ENCODE assay signal across 10 cellular contexts in the genomic region with DNA sequence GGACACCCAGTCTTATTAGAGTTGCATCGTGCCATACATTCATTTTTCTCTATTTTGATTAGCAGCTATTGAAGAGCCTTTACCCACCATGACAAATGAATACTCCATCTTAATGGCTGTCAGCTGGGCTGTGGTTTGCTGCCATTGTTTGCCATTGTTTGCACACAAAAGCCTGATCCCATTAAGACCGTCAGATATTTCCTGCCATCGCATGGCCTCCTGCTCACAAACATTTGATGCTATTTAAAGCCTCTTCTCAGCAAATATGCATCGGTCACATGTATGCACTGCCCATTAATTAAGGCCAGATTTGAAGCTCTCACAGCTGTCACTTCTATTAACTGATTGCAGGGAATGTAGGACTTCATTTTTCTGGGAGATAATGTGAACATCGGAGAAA.
DNase-seq lines count a peak whose midpoint lies in the region; ATAC-seq, FAIRE-seq and TF ChIP-seq lines count a peak whose summit lies in the region.
"Had no signal": no experiment of that assay in that cellular context is flagged by ENCODE, and none has a peak within 500 bp of the region (broad histone marks: within the 10 kb centered on the region; RNA-seq: fewer than 3 reads in every experiment).

No MANE protein-coding gene starts in this region.

- no peaks in the 10 kb centered on the region for H3K27me3 ChIP-seq in tibial nerve
- H3K27me3 ChIP-seq: left lung had no signal

- no peak for ATAC-seq in HG03159 (IDR thresholded peaks at IDR 0.05; ENCODE audit: unreplicated experiment)
- ATAC-seq: left lung, psoas muscle had no signal

- peaks cover 0 to 3% (median 0%) of the 10 kb centered on the region in 4 donors for H3K4me1 ChIP-seq in tibial nerve
- H3K4me1 ChIP-seq: psoas muscle had no signal

- no peak for TF ChIP-seq EP300 in tibial nerve (IDR thresholded peaks at IDR 0.05)

- no peak for TF ChIP-seq POLR2A in tibial nerve (IDR thresholded peaks at IDR 0.05)

- 24 to 32% methylated on average over 5 of the region's 5 CpGs for WGBS in tibial nerve, 2 donors

- peak; percentile 71 for DNase-seq in DMS153 treated with DMSO at 0.1 percent for 48 hours (lab: John Stamatoyannopoulos, UW; ENCODE audit: unreplicated experiment)
- peak; percentile 91 for DNase-seq in NCI-H146 treated with DMSO at 0.1 percent for 48 hours (lab: John Stamatoyannopoulos, UW; ENCODE audit: unreplicated experiment)
- peak; percentile 9 for DNase-seq in SK-MEL-5 (ENCODE audit: low read depth, low spot score)
- peak; percentile 18 for DNase-seq in iPS-NIHi11 (ENCODE audit: low spot score)
- DNase-seq in activated naive CD4-positive, alpha-beta T cell (lab: John Stamatoyannopoulos, UW): no peak
- no peak for DNase-seq in tibial nerve (ENCODE audit: low spot score in 2 of 2)
- DNase-seq in RCC 7860 (ENCODE audit: low spot score): no peak
- DNase-seq: left lung, psoas muscle had no signal

- no peak for TF ChIP-seq CTCF in tibial nerve (IDR thresholded peaks at IDR 0.05)

- no peaks in the 10 kb centered on the region for H3K9me3 ChIP-seq in tibial nerve
- H3K9me3 ChIP-seq: left lung, psoas muscle had no signal

- no peak overlapping the region for H3K4me3 ChIP-seq in tibial nerve
- H3K4me3 ChIP-seq: left lung, psoas muscle had no signal

- no peak overlapping the region for H3K27ac ChIP-seq in tibial nerve
- H3K27ac ChIP-seq: left lung, psoas muscle had no signal

- no peak for FAIRE-seq in RCC 7860 (lab: Jason Lieb, UNC)

- in situ Hi-C loops in SK-MEL-5 (cut with HindIII; ENCODE audit: low pct_unique_long_range_greater_than_20kb, low sequenced_read_pairs): no loop called here

- H3K36me3 ChIP-seq in tibial nerve: no peaks in the 10 kb centered on the region
- H3K36me3 ChIP-seq: left lung had no signal

Comparison
In these comparisons a context has a peak if more than half of its experiments do, and no peak if none do; other contexts are left out.
1. DNase-seq: peak in DMS153 treated with DMSO at 0.1 percent for 48 hours (single experiment), NCI-H146 treated with DMSO at 0.1 percent for 48 hours (single experiment), SK-MEL-5 (single experiment) and iPS-NIHi11 (single experiment); none in activated naive CD4-positive, alpha-beta T cell (0 of 4), tibial nerve (0 of 2) and RCC 7860 (single experiment).